ENCODE assay signal across 22 cellular contexts in the genomic region with DNA sequence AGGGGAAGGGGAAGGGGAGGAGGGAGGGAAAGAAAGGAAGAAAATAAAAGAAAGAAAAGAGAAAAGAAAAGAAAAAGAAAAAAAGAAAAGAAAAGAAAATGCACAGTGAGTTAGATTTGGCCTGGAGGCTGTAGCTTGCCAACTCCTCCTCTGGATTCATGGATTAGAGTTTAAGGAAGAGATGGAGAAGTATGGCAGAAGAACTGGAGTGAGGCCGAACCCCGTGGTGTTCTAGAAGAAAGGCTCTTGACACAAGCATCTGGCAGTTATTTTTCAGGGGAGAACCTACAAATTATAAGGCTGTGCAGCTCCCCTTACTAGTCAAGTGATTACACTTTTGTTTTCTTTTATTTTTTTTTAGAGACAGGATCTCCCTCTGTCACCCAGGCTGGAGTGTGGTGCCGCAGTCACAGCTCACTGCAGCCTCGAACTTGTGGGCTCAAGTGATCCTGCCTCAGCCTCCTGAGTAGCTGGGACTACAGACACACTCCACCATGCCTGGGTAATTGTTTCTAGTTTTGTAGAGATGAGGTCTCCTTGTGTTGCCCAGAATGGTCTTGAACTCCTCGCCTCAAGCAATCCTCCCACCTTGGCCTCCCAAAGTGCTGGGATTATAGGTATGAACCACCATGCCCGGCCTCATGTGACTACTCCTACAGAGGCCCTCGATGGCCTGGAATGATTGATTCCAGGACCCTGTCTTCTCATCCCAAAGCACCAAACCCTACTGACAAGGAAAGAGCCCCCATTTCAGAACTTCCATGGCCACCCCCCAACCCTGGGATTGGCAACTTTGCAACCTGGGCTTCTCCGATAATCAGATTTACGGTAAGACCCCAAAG.
"Had no signal": no experiment of that assay in that cellular context is flagged by ENCODE, and none has a peak within 500 bp of the region (broad histone marks: within the 10 kb centered on the region; RNA-seq: fewer than 3 reads in every experiment).

No MANE protein-coding gene starts in this region.

- H3K4me1 ChIP-seq: psoas muscle had no signal

- H3K36me3 Mint-ChIP-seq: activated naive CD4-positive, alpha-beta T cell treated with anti-CD3 and anti-CD28 coated beads, Interleukin-2, amount 50 U/mL, for 72 hours had no signal

- H3K27ac ChIP-seq: coronary artery, dorsolateral prefrontal cortex, gastrocnemius medialis, hepatocyte, left ventricle myocardium inferior, ovary, psoas muscle, tibial nerve had no signal

- H3K4me3 Mint-ChIP-seq: activated B cell treated with CpG ODN at 0.5 μM for 24 hours; activated CD8-positive, alpha-beta T cell treated with anti-CD3 and anti-CD28 coated beads for 36 hours; activated T-cell treated with anti-CD3 and anti-CD28 coated beads, Interleukin-2, amount 50 U/mL, for 4 hours; activated T-helper 17 cell treated with anti-CD3 and anti-CD28 coated beads, Interleukin-2, amount 50 U/mL, for 72 hours; nephron had no signal

- H3K4me1 Mint-ChIP-seq: activated T-helper 17 cell treated with anti-CD3 and anti-CD28 coated beads, Interleukin-2, amount 50 U/mL, for 72 hours had no signal

- DNase-seq: activated B cell treated with CpG ODN at 0.5 μM for 24 hours; activated CD4-positive, alpha-beta T cell treated with anti-CD3 and anti-CD28 coated beads, Interleukin-2, amount 50 U/mL, for 1 hour; activated CD8-positive, alpha-beta T cell treated with anti-CD3 and anti-CD28 coated beads for 36 hours; activated naive CD4-positive, alpha-beta T cell; activated T-cell treated with anti-CD3 and anti-CD28 coated beads, Interleukin-2, amount 50 U/mL, for 4 hours; effector memory CD4-positive, alpha-beta T cell; erythroblast; gastrocnemius medialis; glutamatergic neuron; islet precursor cell; left ventricle myocardium inferior; stimulated activated naive CD4-positive, alpha-beta T cell treated with Interleukin-2 at 50 U/mL for 16 hours; T-helper 2 cell had no signal

- H3K4me3 ChIP-seq: coronary artery, dorsolateral prefrontal cortex, gastrocnemius medialis, hepatocyte, left ventricle myocardium inferior, ovary, psoas muscle, tibial nerve had no signal

- H3K9me3 ChIP-seq: gastrocnemius medialis, left ventricle myocardium inferior, ovary, psoas muscle, tibial nerve had no signal

- H3K27me3 ChIP-seq: dorsolateral prefrontal cortex, gastrocnemius medialis, hepatocyte, ovary, tibial nerve had no signal

- H3K36me3 ChIP-seq: gastrocnemius medialis, left ventricle myocardium inferior, ovary, tibial nerve had no signal

- H3K9me3 Mint-ChIP-seq: activated B cell treated with CpG ODN at 0.5 μM for 24 hours; activated CD8-positive, alpha-beta T cell treated with anti-CD3 and anti-CD28 coated beads for 36 hours; activated naive CD4-positive, alpha-beta T cell treated with anti-CD3 and anti-CD28 coated beads, Interleukin-2, amount 50 U/mL, for 72 hours; activated T-cell treated with anti-CD3 and anti-CD28 coated beads, Interleukin-2, amount 50 U/mL, for 4 hours; activated T-helper 17 cell treated with anti-CD3 and anti-CD28 coated beads, Interleukin-2, amount 50 U/mL, for 72 hours; nephron had no signal

- H3K27ac Mint-ChIP-seq: activated B cell treated with CpG ODN at 0.5 μM for 24 hours; activated CD8-positive, alpha-beta T cell treated with anti-CD3 and anti-CD28 coated beads for 36 hours; activated T-helper 17 cell treated with anti-CD3 and anti-CD28 coated beads, Interleukin-2, amount 50 U/mL, for 72 hours had no signal

- H3K27me3 Mint-ChIP-seq: activated CD8-positive, alpha-beta T cell treated with anti-CD3 and anti-CD28 coated beads for 36 hours; activated T-helper 17 cell treated with anti-CD3 and anti-CD28 coated beads, Interleukin-2, amount 50 U/mL, for 72 hours had no signal
